15 cellular contexts compared by ENCODE assay signal in genomic region chr22:44728761-44729261, GRCh38. TPM values are rescaled to one million over a fixed set of nuclear protein-coding genes. Genes with fewer than 3 reads are reported as not detected.
DNase-seq lines count a peak whose midpoint lies in the region; ATAC-seq and TF ChIP-seq lines count a peak whose summit lies in the region.
"Had no signal": no experiment of that assay in that cellular context is flagged by ENCODE, and none has a peak within 500 bp of the region (broad histone marks: within the 10 kb centered on the region; RNA-seq: fewer than 3 reads in every experiment).

No MANE protein-coding gene starts in this region.

- H3K36me3 ChIP-seq in ovary: no peaks in the 10 kb centered on the region
- H3K36me3 ChIP-seq: ascending aorta had no signal

- DNase-seq in AG08395 (ENCODE audit: low spot score) (peak; percentile 29), right cardiac atrium (peak; percentile 61 to 86 (median 86)), ovary (peak; percentile 57 to 74 (median 65)), pons (ENCODE audit: low spot score) (no peak), NCI-H1417 treated with DMSO at 0.1 percent for 48 hours (lab: John Stamatoyannopoulos, UW) (no peak), NCI-H1417 (lab: John Stamatoyannopoulos, UW) (no peak)
- DNase-seq in activated CD8-positive, alpha-beta T cell treated with anti-CD3 and anti-CD28 coated beads, Interleukin-2, amount 10 ng/mL, durations not matched to agents 7 days and 5 days: no peak
- DNase-seq: activated CD4-positive, alpha-beta T cell treated with anti-CD3 and anti-CD28 coated beads for 1 hour; activated T-cell treated with anti-CD3 and anti-CD28 coated beads, Interleukin-2, amount 50 U/mL, for 24 hours; DMS53; small intestine had no signal

- peaks cover 25% of the 10 kb centered on the region for H3K4me1 Mint-ChIP-seq in activated CD8-positive, alpha-beta T cell treated with anti-CD3 and anti-CD28 coated beads, Interleukin-2, amount 10 ng/mL, durations not matched to agents 7 days and 5 days (ENCODE audit: low read depth)

- H3K27me3 ChIP-seq in right cardiac atrium (ENCODE audit: control insufficient read depth, insufficient read depth) (no peaks in the 10 kb centered on the region), ovary (no peaks in the 10 kb centered on the region)
- H3K27me3 ChIP-seq: ascending aorta had no signal

- CTCF ChIA-PET in activated CD8-positive, alpha-beta T cell treated with anti-CD3 and anti-CD28 coated beads, Interleukin-2, amount 10 ng/mL, durations not matched to agents 7 days and 5 days (lab: Charles Lee): interaction anchor here (0.8 to 1.1 kb wide), 2 partner anchors 26 to 44 kb away, joined by 3 to 8 read pairs; no protein-coding TSS in a partner anchor

- WGBS in right cardiac atrium: 46% methylated on average over 19 of the region's 19 CpGs
- WGBS in ovary, 3 donors: 9 to 38% (median 14%) methylated on average over 13 to 19 of the region's 19 CpGs

- H3K4me3 ChIP-seq in right cardiac atrium (ENCODE audit: low read length) (no peak overlapping the region), ovary (no peak overlapping the region)
- H3K4me3 ChIP-seq: ascending aorta had no signal

- H3K27ac Mint-ChIP-seq in activated CD8-positive, alpha-beta T cell treated with anti-CD3 and anti-CD28 coated beads, Interleukin-2, amount 10 ng/mL, durations not matched to agents 7 days and 5 days: peak overlapping the region; percentile 49
- H3K27ac Mint-ChIP-seq: activated T-cell treated with anti-CD3 and anti-CD28 coated beads, Interleukin-2, amount 50 U/mL, for 24 hours had no signal

- H3K27ac ChIP-seq in right cardiac atrium (ENCODE audit: low read length) (no peak overlapping the region), ovary (peak overlapping the region in 1 of 2 donors; percentile 66)
- H3K27ac ChIP-seq: ascending aorta had no signal

- POLR2A ChIA-PET in activated CD8-positive, alpha-beta T cell treated with anti-CD3 and anti-CD28 coated beads, Interleukin-2, amount 10 ng/mL, durations not matched to agents 7 days and 5 days (lab: Charles Lee): interaction anchor here (0.5 kb wide), 1 partner anchor 518 kb away, joined by 3 read pairs; no protein-coding TSS in a partner anchor

- peaks cover 10% of the 10 kb centered on the region for H3K36me3 Mint-ChIP-seq in activated CD8-positive, alpha-beta T cell treated with anti-CD3 and anti-CD28 coated beads, Interleukin-2, amount 10 ng/mL, durations not matched to agents 7 days and 5 days (ENCODE audit: low read depth)

- TF ChIP-seq CTCF in ovary (IDR thresholded peaks at IDR 0.05): no peak

- H3K4me1 ChIP-seq in right cardiac atrium (ENCODE audit: control insufficient read depth, insufficient read depth, low read length) (no peaks in the 10 kb centered on the region), ovary (ENCODE audit: insufficient read depth) (peaks cover 9% of the 10 kb centered on the region)
- H3K4me1 ChIP-seq: ascending aorta had no signal

- TF ChIP-seq EP300 in ovary (IDR thresholded peaks at IDR 0.05): no peak

- no peak for ATAC-seq in activated CD8-positive, alpha-beta T cell treated with anti-CD3 and anti-CD28 coated beads, Interleukin-2, amount 10 ng/mL, durations not matched to agents 7 days and 5 days
- ATAC-seq in right cardiac atrium (peak; percentile 28 to 64), GM18502 (IDR thresholded peaks at IDR 0.05; ENCODE audit: poor library complexity, unreplicated experiment) (no peak)

- H3K4me3 Mint-ChIP-seq in activated CD8-positive, alpha-beta T cell treated with anti-CD3 and anti-CD28 coated beads, Interleukin-2, amount 10 ng/mL, durations not matched to agents 7 days and 5 days: no peak overlapping the region
- H3K4me3 Mint-ChIP-seq: activated T-cell treated with anti-CD3 and anti-CD28 coated beads, Interleukin-2, amount 50 U/mL, for 24 hours had no signal

- TF ChIP-seq POLR2A in ovary (IDR thresholded peaks at IDR 0.05): no peak

- no peaks in the 10 kb centered on the region for H3K9me3 ChIP-seq in right cardiac atrium (ENCODE audit: control insufficient read depth, low read length)
- H3K9me3 ChIP-seq in ovary: no peaks in the 10 kb centered on the region
- H3K9me3 ChIP-seq: ascending aorta had no signal

- H3K27me3 Mint-ChIP-seq in activated CD8-positive, alpha-beta T cell treated with anti-CD3 and anti-CD28 coated beads, Interleukin-2, amount 10 ng/mL, durations not matched to agents 7 days and 5 days (ENCODE audit: low read depth): no peaks in the 10 kb centered on the region
- H3K27me3 Mint-ChIP-seq: activated T-cell treated with anti-CD3 and anti-CD28 coated beads, Interleukin-2, amount 50 U/mL, for 24 hours; T-cell had no signal

- H3K9me3 Mint-ChIP-seq in activated CD8-positive, alpha-beta T cell treated with anti-CD3 and anti-CD28 coated beads, Interleukin-2, amount 10 ng/mL, durations not matched to agents 7 days and 5 days (ENCODE audit: insufficient read depth): no peaks in the 10 kb centered on the region
- H3K9me3 Mint-ChIP-seq: activated T-cell treated with anti-CD3 and anti-CD28 coated beads, Interleukin-2, amount 50 U/mL, for 24 hours; T-cell had no signal

- intact Hi-C loops in right cardiac atrium (cut with DNase I) (no loop called here), ovary (cut with DNase I) (loop anchor here in 1 of 4 donors (2.0 kb wide), 1 partner anchor 28 kb away; no protein-coding TSS in a partner anchor)

RNA-seq across cellular contexts. Expression of gene ARHGAP8, which starts 23.6 kb away (rescaled TPM):
- 1 to 10 TPM in 1 of 2 experiments, under 1 TPM in 1; 0.39 to 1.2 TPM for total RNA-seq in activated CD8-positive, alpha-beta T cell treated with anti-CD3 and anti-CD28 coated beads, Interleukin-2, amount 10 ng/mL, durations not matched to agents 7 days and 5 days
- 1 to 10 TPM in 1 of 4 donors, under 1 TPM in 3; 0.26 to 1.9 (median 0.74) TPM for total RNA-seq in right cardiac atrium
- 0.02 TPM for polyA plus RNA-seq in right cardiac atrium
- 10 to 100 TPM in 1 of 7 donors, 1 to 10 TPM in 5, under 1 TPM in 1; 0.45 to 23.8 (median 2.7) TPM for total RNA-seq in ovary
- 1 to 10 TPM in 1 of 2 donors, under 1 TPM in 1; 0.94 to 2.1 TPM for polyA plus RNA-seq in ovary
- total RNA-seq: ascending aorta, dermis blood vessel endothelial cell had no signal

RNA-seq across cellular contexts. Expression of gene PRR5, which starts 26.8 kb away (rescaled TPM):
- total RNA-seq in activated CD8-positive, alpha-beta T cell treated with anti-CD3 and anti-CD28 coated beads, Interleukin-2, amount 10 ng/mL, durations not matched to agents 7 days and 5 days: 10 to 100 TPM; 29.4 to 31.5 TPM
- total RNA-seq in right cardiac atrium (10 to 100 TPM in 1 of 4 donors, 1 to 10 TPM in 3; 6.9 to 10.9 (median 9.5) TPM), ovary (10 to 100 TPM in 6 of 7 donors, 1 to 10 TPM in 1; 6.7 to 21.1 (median 16.8) TPM)
- polyA plus RNA-seq in right cardiac atrium (6.1 TPM), ovary (10 to 100 TPM in 1 of 2 donors, 1 to 10 TPM in 1; 4.0 to 17.3 TPM)

Comparison
In these comparisons a context has a peak if more than half of its experiments do, and no peak if none do; other contexts are left out.
1. DNase-seq: peak in AG08395 (single experiment), right cardiac atrium (3 of 3) and ovary (5 of 5); none in activated CD8-positive, alpha-beta T cell treated with anti-CD3 and anti-CD28 coated beads, Interleukin-2, amount 10 ng/mL, durations not matched to agents 7 days and 5 days (single experiment), pons (single experiment), NCI-H1417 treated with DMSO at 0.1 percent for 48 hours (single experiment) and NCI-H1417 (0 of 3).
2. ATAC-seq: peak in right cardiac atrium (2 of 2); none in activated CD8-positive, alpha-beta T cell treated with anti-CD3 and anti-CD28 coated beads, Interleukin-2, amount 10 ng/mL, durations not matched to agents 7 days and 5 days (single experiment) and GM18502 (single experiment).